Comparison of ENCODE assay signal across 8 cellular contexts in genomic region chr2:210170442-210171303, GRCh38. TPM values are rescaled to one million over a fixed set of nuclear protein-coding genes. Genes with fewer than 3 reads are reported as not detected.
DNase-seq lines count a peak whose midpoint lies in the region; ATAC-seq, FAIRE-seq and TF ChIP-seq lines count a peak whose summit lies in the region.

No MANE protein-coding gene starts in this region.

- peak overlapping the region; percentile 99 for H3K4me3 Mint-ChIP-seq in stimulated activated naive CD8-positive, alpha-beta T cell treated with anti-CD3 and anti-CD28 coated beads, Interleukin-15, amount 100 ng/mL, for 72 hours

- no peaks in the 10 kb centered on the region for H3K9me3 ChIP-seq in MM.1S (replicated peaks; ENCODE audit: insufficient read depth, low read length)
- no peaks in the 10 kb centered on the region for H3K9me3 ChIP-seq in neural cell (ENCODE audit: low read length)

- H3F3A ChIP-seq in MM.1S (ENCODE audit: insufficient read depth, low read length) (peaks cover 31% of the 10 kb centered on the region), neural cell (ENCODE audit: insufficient read depth, low read length, poor library complexity, severe bottlenecking) (no peaks in the 10 kb centered on the region)

- TF ChIP-seq CTCF in MM.1S (IDR thresholded peaks at IDR 0.05; ENCODE audit: low read length) (no peak), fibroblast of villous mesenchyme (IDR thresholded peaks at IDR 0.05; ENCODE audit: insufficient read depth, low read depth, low read length) (no peak), neural cell (IDR thresholded peaks at IDR 0.05; ENCODE audit: poor library complexity, severe bottlenecking) (no peak)

- H3K9ac ChIP-seq in MM.1S (ENCODE audit: low read length) (peak overlapping the region; percentile 96), neural cell (ENCODE audit: low read length) (peak overlapping the region; percentile 98)

- peaks cover 28% of the 10 kb centered on the region for H3K4me1 Mint-ChIP-seq in stimulated activated naive CD8-positive, alpha-beta T cell treated with anti-CD3 and anti-CD28 coated beads, Interleukin-15, amount 100 ng/mL, for 72 hours

- H3K27me3 Mint-ChIP-seq in stimulated activated naive CD8-positive, alpha-beta T cell treated with anti-CD3 and anti-CD28 coated beads, Interleukin-15, amount 100 ng/mL, for 72 hours = no peaks in the 10 kb centered on the region

- H4K20me1 ChIP-seq in MM.1S (ENCODE audit: insufficient read depth, low read length) (no peaks in the 10 kb centered on the region), neural cell (ENCODE audit: insufficient read depth) (no peaks in the 10 kb centered on the region)

- peak overlapping the region; percentile 99 to 100 for H3K27ac Mint-ChIP-seq in stimulated activated naive CD8-positive, alpha-beta T cell treated with anti-CD3 and anti-CD28 coated beads, Interleukin-15, amount 100 ng/mL, for 72 hours

- peak overlapping the region; percentile 73 for H2AFZ ChIP-seq in MM.1S (ENCODE audit: low read length)
- H2AFZ ChIP-seq in neural cell (ENCODE audit: low read depth, low read length) = peak overlapping the region; percentile 94

- no peaks in the 10 kb centered on the region for H3K9me3 Mint-ChIP-seq in stimulated activated naive CD8-positive, alpha-beta T cell treated with anti-CD3 and anti-CD28 coated beads, Interleukin-15, amount 100 ng/mL, for 72 hours

- H3K79me2 ChIP-seq in MM.1S (ENCODE audit: low read length) (peaks cover 45% of the 10 kb centered on the region), neural cell (replicated peaks; ENCODE audit: insufficient read depth, low read length) (peaks cover 40% of the 10 kb centered on the region)

- H3K27me3 ChIP-seq in MM.1S (replicated peaks; ENCODE audit: insufficient read depth, low read length) = no peaks in the 10 kb centered on the region
- no peaks in the 10 kb centered on the region for H3K27me3 ChIP-seq in neural cell (ENCODE audit: insufficient read depth, low read depth, low read length)

- ATAC-seq in stimulated activated naive CD8-positive, alpha-beta T cell treated with anti-CD3 and anti-CD28 coated beads, Interleukin-15, amount 100 ng/mL, for 72 hours = peak; percentile 81

- peak; percentile 88 for FAIRE-seq in G401.6 (lab: Jason Lieb, UNC)

- DNase-seq in HCEC 1CT (peak; percentile 94), MM.1S (peak; percentile 96), SIG-M5 (lab: John Stamatoyannopoulos, UW) (peak; percentile 89), fibroblast of villous mesenchyme (ENCODE audit: low read depth) (peak; percentile 97)
- DNase-seq in activated gamma-delta T cell treated with anti-CD3 and anti-CD28 coated beads, Interleukin-2, amount 50 U/mL, for 16 hours (ENCODE audit: low read depth) = peak; percentile 96
- peak; percentile 96 to 97 for DNase-seq in stimulated activated naive CD8-positive, alpha-beta T cell treated with anti-CD3 and anti-CD28 coated beads, Interleukin-15, amount 100 ng/mL, for 72 hours

- peaks cover 24% of the 10 kb centered on the region for H3K4me1 ChIP-seq in MM.1S (ENCODE audit: low read length)

- H3K27ac ChIP-seq in MM.1S (ENCODE audit: low read length) (peak overlapping the region; percentile 90), neural cell (ENCODE audit: low read length) (peak overlapping the region; percentile 94)

- H3K36me3 ChIP-seq in MM.1S (replicated peaks; ENCODE audit: insufficient read depth, low read length) (no peaks in the 10 kb centered on the region), neural cell (ENCODE audit: insufficient read depth, low read length) (no peaks in the 10 kb centered on the region)

- TF ChIP-seq EP300 in neural cell (conservative IDR thresholded peaks at IDR 0.05; ENCODE audit: poor library complexity, severe bottlenecking) = no peak

- H3K4me2 ChIP-seq in MM.1S (ENCODE audit: low read depth, low read length) = peak overlapping the region; percentile 63
- peak overlapping the region; percentile 60 for H3K4me2 ChIP-seq in neural cell (ENCODE audit: low read length)

- TF ChIP-seq RAD21 in neural cell (conservative IDR thresholded peaks at IDR 0.05) = no peak

- H3K4me3 ChIP-seq in MM.1S (ENCODE audit: low read length) (peak overlapping the region; percentile 79), fibroblast of villous mesenchyme (ENCODE audit: low read depth, low read length) (peak overlapping the region; percentile 80), neural cell (ENCODE audit: low read length) (peak overlapping the region; percentile 79)

- H3K9me2 ChIP-seq in MM.1S (replicated peaks; ENCODE audit: insufficient read depth, low read length) = no peaks in the 10 kb centered on the region
- H3K9me2 ChIP-seq in neural cell (ENCODE audit: insufficient read depth, low read length) = no peaks in the 10 kb centered on the region

TF ChIP-seq in neural cell, 6 proteins besides CTCF, POLR2A, EP300 and RAD21:
- TF ChIP-seq EZH2 (IDR thresholded peaks at IDR 0.05; ENCODE audit: borderline replicate concordance, insufficient read depth, low read length, poor library complexity, severe bottlenecking) = no peak
- TF ChIP-seq SMC3 (conservative IDR thresholded peaks at IDR 0.05; ENCODE audit: poor library complexity) = no peak
- peak; percentile 18 for TF ChIP-seq REST (IDR thresholded peaks at IDR 0.05; ENCODE audit: borderline replicate concordance)
- peak; percentile 43 for TF ChIP-seq TAF1 (IDR thresholded peaks at IDR 0.05; ENCODE audit: low read depth)
- peak; percentile 84 for TF ChIP-seq POLR2AphosphoS5 (IDR thresholded peaks at IDR 0.05)
- no peak for TF ChIP-seq MXI1 (conservative IDR thresholded peaks at IDR 0.05; ENCODE audit: poor library complexity, severe bottlenecking)

RNA-seq across cellular contexts. Expression of gene KANSL1L, which starts 0.5 kb away (rescaled TPM):
- 18.0 and 28.1 TPM in 2 replicates for total RNA-seq in fibroblast of villous mesenchyme
- polyA plus RNA-seq in neural cell = 27.6 and 33.5 TPM in 2 replicates
- polyA minus RNA-seq in neural cell = 93.9 and 95.4 TPM in 2 replicates

RNA-seq across cellular contexts. Expression of gene ACADL, which starts 54.6 kb away (rescaled TPM):
- not detected in 2 replicates for total RNA-seq in fibroblast of villous mesenchyme
- polyA plus RNA-seq in neural cell = 0.14 TPM in 1 of 2 replicates, not detected in the other
- polyA minus RNA-seq in neural cell = not detected in 2 replicates

Comparison
In these comparisons a context has a peak if more than half of its experiments do, and no peak if none do; other contexts are left out.
1. Peak in every context shown above with its lines: DNase-seq, ATAC-seq, H3K4me3 ChIP-seq and H3K27ac ChIP-seq.